In genomic region chr14:102373110-102373509, GRCh38 we compare ENCODE assay signal across 1 cellular context.
TF ChIP-seq lines count a peak whose summit lies in the region.

No MANE protein-coding gene starts in this region.

TF ChIP-seq in endothelial cell of umbilical vein, 7 proteins besides CTCF, POLR2A, EP300 and RAD21:
- TF ChIP-seq POLR2AphosphoS5 (IDR thresholded peaks at IDR 0.05; ENCODE audit: insufficient read depth, low read depth, low read length) = no peak
- TF ChIP-seq GATA2 (IDR thresholded peaks at IDR 0.05; ENCODE audit: insufficient read depth, insufficient read length, low read depth, low read length) = no peak
- TF ChIP-seq JUN (IDR thresholded peaks at IDR 0.05; ENCODE audit: borderline replicate concordance, insufficient read depth, insufficient read length, low read depth) = no peak
- no peak for TF ChIP-seq EZH2 (IDR thresholded peaks at IDR 0.05; ENCODE audit: borderline replicate concordance, low read depth, low read length, severe bottlenecking)
- no peak for TF ChIP-seq FOS (IDR thresholded peaks at IDR 0.05; ENCODE audit: borderline replicate concordance, insufficient read depth, low read length)
- TF ChIP-seq MAX (IDR thresholded peaks at IDR 0.05; ENCODE audit: insufficient read depth, insufficient read length) = no peak
- no peak for TF ChIP-seq MYC (IDR thresholded peaks at IDR 0.05; ENCODE audit: low read depth, low read length)
